ENCODE assay signal across 13 cellular contexts in the genomic region with DNA sequence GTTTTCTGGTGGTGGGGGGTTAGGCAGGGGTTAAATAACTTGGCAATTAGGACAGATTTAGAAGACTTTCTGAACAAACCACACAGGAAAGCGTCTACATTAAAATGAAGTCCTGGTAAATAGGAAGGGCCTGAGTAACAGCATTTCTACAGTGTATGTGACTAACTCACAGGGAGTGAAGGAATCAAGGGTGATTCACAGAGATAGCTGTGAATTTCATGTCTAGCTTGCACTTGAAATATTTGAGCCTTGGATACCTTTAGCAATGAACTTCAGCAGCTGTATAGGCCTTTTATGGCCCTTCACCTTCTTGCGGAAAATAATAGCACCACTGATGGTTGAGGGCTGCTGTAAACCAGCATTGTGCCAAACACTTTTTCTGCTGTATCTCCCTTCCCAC. TPM values are rescaled to one million over a fixed set of nuclear protein-coding genes. Genes with fewer than 3 reads are reported as not detected.
A peak's percentile ranks its signal among the peaks of the same experiment; 100 is the strongest.
DNase-seq lines count a peak whose midpoint lies in the region; ATAC-seq and TF ChIP-seq lines count a peak whose summit lies in the region.
"Had no signal": no experiment of that assay in that cellular context is flagged by ENCODE, and none has a peak within 500 bp of the region (broad histone marks: within the 10 kb centered on the region; RNA-seq: fewer than 3 reads in every experiment).

No MANE protein-coding gene starts in this region.

- H3K4me3 Mint-ChIP-seq in CD4-positive, CD25-positive, alpha-beta regulatory T cell, result no peak overlapping the region
- no peak overlapping the region for H3K4me3 Mint-ChIP-seq in naive thymus-derived CD8-positive, alpha-beta T cell
- H3K4me3 Mint-ChIP-seq: activated naive CD4-positive, alpha-beta T cell treated with anti-CD3 and anti-CD28 coated beads for 36 hours; T-helper 1 cell treated with Interleukin-12 subunit alpha and Interleukin-12 subunit beta and Interleukin-4 antibody, amounts not matched to agents 30 μg/mL and 1 μg/mL, for 36 hours had no signal

- no peaks in the 10 kb centered on the region for H3K9me3 ChIP-seq in CD4-positive, CD25-positive, alpha-beta regulatory T cell (ENCODE audit: control insufficient read depth in 2 of 2, low read length in 2 of 2)
- no peaks in the 10 kb centered on the region for H3K9me3 ChIP-seq in IMR-90 (ENCODE audit: control insufficient read depth, insufficient read depth, low read length)
- H3K9me3 ChIP-seq in neuronal stem cell (replicated peaks in 1 of 2; ENCODE audit: control insufficient read depth in 2 of 2, insufficient read depth in 1 of 2, low read depth in 1 of 2, low read length in 2 of 2), result no peaks in the 10 kb centered on the region

- no peak overlapping the region for H4K91ac ChIP-seq in IMR-90 (ENCODE audit: insufficient read depth, low read depth, low read length)
- H4K91ac ChIP-seq in neuronal stem cell (ENCODE audit: low read depth, low read length, poor library complexity), result no peak overlapping the region

- H3K9me3 Mint-ChIP-seq in CD4-positive, CD25-positive, alpha-beta regulatory T cell, result no peaks in the 10 kb centered on the region
- H3K9me3 Mint-ChIP-seq in naive thymus-derived CD8-positive, alpha-beta T cell, result no peaks in the 10 kb centered on the region
- H3K9me3 Mint-ChIP-seq: activated naive CD4-positive, alpha-beta T cell treated with anti-CD3 and anti-CD28 coated beads for 36 hours; T-helper 1 cell treated with Interleukin-12 subunit alpha and Interleukin-12 subunit beta and Interleukin-4 antibody, amounts not matched to agents 30 μg/mL and 1 μg/mL, for 36 hours had no signal

- H3K4me1 ChIP-seq in CD4-positive, CD25-positive, alpha-beta regulatory T cell (ENCODE audit: control insufficient read depth, insufficient read depth, low read length, poor library complexity, severe bottlenecking), result no peaks in the 10 kb centered on the region
- H3K4me1 ChIP-seq in IMR-90 (ENCODE audit: control insufficient read depth, insufficient read depth, low read length) (no peaks in the 10 kb centered on the region; the same call in 1 of the 2 replicates), neuronal stem cell (ENCODE audit: control insufficient read depth in 2 of 2, insufficient read depth in 1 of 2, low read depth in 1 of 2, low read length in 2 of 2) (no peaks in the 10 kb centered on the region)

- TF ChIP-seq CTCF in IMR-90 (conservative IDR thresholded peaks at IDR 0.05; ENCODE audit: low read depth, low read length), result no peak
- TF ChIP-seq CTCF in cardiac fibroblast (IDR thresholded peaks at IDR 0.05; ENCODE audit: low read depth, low read length), result no peak

- H3K4me2 ChIP-seq in IMR-90 (ENCODE audit: low read depth, low read length) (peak overlapping the region; percentile 57; the same call in 1 of the 2 replicates), neuronal stem cell (ENCODE audit: insufficient read depth, low read length, poor library complexity, severe bottlenecking) (no peak overlapping the region)

- H3K18ac ChIP-seq in IMR-90 (ENCODE audit: low read depth, low read length) (no peak overlapping the region; the same call in 1 of the 2 replicates), neuronal stem cell (ENCODE audit: low read length) (no peak overlapping the region)

- H2BK15ac ChIP-seq in IMR-90 (ENCODE audit: low read depth, low read length), result no peak overlapping the region
- no peak overlapping the region for H2BK15ac ChIP-seq in neuronal stem cell (ENCODE audit: low read length)

- ATAC-seq in CD4-positive, CD25-positive, alpha-beta regulatory T cell (ENCODE audit: low read depth in 2 of 2), result no peak
- peak; percentile 79 for ATAC-seq in IMR-90 (ENCODE audit: low read depth)
- ATAC-seq in naive thymus-derived CD8-positive, alpha-beta T cell, result no peak
- ATAC-seq in GM19351 (IDR thresholded peaks at IDR 0.05; ENCODE audit: unreplicated experiment), result no peak

- H3K27ac ChIP-seq in CD4-positive, CD25-positive, alpha-beta regulatory T cell (ENCODE audit: insufficient read depth, low read length, poor library complexity, severe bottlenecking), result no peak overlapping the region
- H3K27ac ChIP-seq in IMR-90 (ENCODE audit: insufficient read depth, low read length) (no peak overlapping the region), neuronal stem cell (replicated peaks; ENCODE audit: low read length) (no peak overlapping the region)

- H3K36me3 ChIP-seq in CD4-positive, CD25-positive, alpha-beta regulatory T cell (ENCODE audit: control insufficient read depth, insufficient read depth, low read length), result peaks cover 41% of the 10 kb centered on the region
- H3K36me3 ChIP-seq in IMR-90 (ENCODE audit: control insufficient read depth, insufficient read depth, low read length) (peaks cover 22% of the 10 kb centered on the region), neuronal stem cell (replicated peaks in 1 of 2; ENCODE audit: control insufficient read depth in 2 of 2, insufficient read depth in 2 of 2, low read length in 2 of 2) (peaks cover 7 to 44% of the 10 kb centered on the region in 2 donors)

- POLR2A ChIA-PET in IMR-90 (lab: Charles Lee; ENCODE audit: unreplicated experiment), result no interaction called here
- POLR2A ChIA-PET in naive thymus-derived CD8-positive, alpha-beta T cell (lab: Charles Lee), result interaction anchor here (1.1 kb wide), 1 partner anchor 27 kb away, joined by 3 read pairs; no protein-coding TSS in a partner anchor

- H2AK5ac ChIP-seq in IMR-90 (ENCODE audit: low read depth, low read length) (no peak overlapping the region), neuronal stem cell (ENCODE audit: low read depth, low read length) (no peak overlapping the region)

- H3K4ac ChIP-seq in IMR-90 (ENCODE audit: low read depth, low read length) (no peak overlapping the region), neuronal stem cell (ENCODE audit: low read length) (no peak overlapping the region)

- no peak overlapping the region for H2BK120ac ChIP-seq in IMR-90 (ENCODE audit: low read depth, low read length)
- H2BK120ac ChIP-seq in neuronal stem cell (ENCODE audit: low read depth, low read length), result no peak overlapping the region

- no peak for TF ChIP-seq POLR2A in IMR-90 (IDR thresholded peaks at IDR 0.05; ENCODE audit: low read depth, low read length)

- H4K8ac ChIP-seq in IMR-90 (ENCODE audit: low read depth in 2 of 2, low read length in 2 of 2), result no peak overlapping the region
- H4K8ac ChIP-seq in neuronal stem cell (ENCODE audit: low read depth, low read length), result no peak overlapping the region

- in situ Hi-C loops in IMR-90 (cut with MboI; ENCODE audit: low sequenced_read_pairs), result no loop called here

- H2AK9ac ChIP-seq in IMR-90 (replicated peaks; ENCODE audit: low read depth, low read length, poor library complexity), result no peak overlapping the region

- H2BK20ac ChIP-seq in IMR-90 (ENCODE audit: low read depth, low read length), result no peak overlapping the region

- dilution Hi-C loops in IMR-90 (cut with HindIII; ENCODE audit: low sequenced_read_pairs, unreplicated experiment), result no loop called here

- peaks cover 5 to 9% (median 7%) of the 10 kb centered on the region in 4 donors for H3K4me1 Mint-ChIP-seq in CD4-positive, CD25-positive, alpha-beta regulatory T cell
- peaks cover 6 to 9% (median 8%) of the 10 kb centered on the region in 4 donors for H3K4me1 Mint-ChIP-seq in naive thymus-derived CD8-positive, alpha-beta T cell

- H3K27ac Mint-ChIP-seq in CD4-positive, CD25-positive, alpha-beta regulatory T cell, result peak overlapping the region in 2 of 3 donors; percentile 1 to 50
- H3K27ac Mint-ChIP-seq in naive thymus-derived CD8-positive, alpha-beta T cell, result peak overlapping the region; percentile 3 to 83 (median 46)
- H3K27ac Mint-ChIP-seq: T-helper 1 cell treated with Interleukin-12 subunit alpha and Interleukin-12 subunit beta and Interleukin-4 antibody, amounts not matched to agents 30 μg/mL and 1 μg/mL, for 36 hours had no signal

- CTCF ChIA-PET in IMR-90 (lab: Yijun Ruan, JAX), result no interaction called here

- H3K14ac ChIP-seq in IMR-90 (replicated peaks; ENCODE audit: low read depth, low read length), result no peak overlapping the region
- H3K14ac ChIP-seq in neuronal stem cell (ENCODE audit: low read length), result no peak overlapping the region

- H3K23ac ChIP-seq in IMR-90 (ENCODE audit: low read depth, low read length) (no peak overlapping the region), neuronal stem cell (ENCODE audit: low read depth, low read length, poor library complexity) (no peak overlapping the region)

- no peaks in the 10 kb centered on the region for H3K27me3 Mint-ChIP-seq in CD4-positive, CD25-positive, alpha-beta regulatory T cell
- no peaks in the 10 kb centered on the region for H3K27me3 Mint-ChIP-seq in naive thymus-derived CD8-positive, alpha-beta T cell

- WGBS in IMR-90 (ENCODE audit: extremely low coverage in 2 of 2, insufficient read length in 1 of 2), 2 experiments, result no CpG with 5 or more reads among the region's 2 CpGs
- WGBS in neuronal stem cell (ENCODE audit: extremely low coverage in 2 of 2, insufficient read length in 2 of 2, insufficient replicate concordance in 1 of 2), 2 donors, result no CpG with 5 or more reads among the region's 2 CpGs

- H3K79me1 ChIP-seq in IMR-90 (ENCODE audit: low read depth in 1 of 2, low read length in 2 of 2) (peaks cover 3 to 6% of the 10 kb centered on the region in 2 experiments; a peak in 3 of 4 replicates), neuronal stem cell (ENCODE audit: low read depth, low read length) (no peaks in the 10 kb centered on the region)

- no peak overlapping the region for H3K56ac ChIP-seq in IMR-90 (ENCODE audit: extremely low read depth, insufficient read depth, low read length)

- H3K27me3 ChIP-seq in CD4-positive, CD25-positive, alpha-beta regulatory T cell (ENCODE audit: control insufficient read depth, insufficient read depth, low read length), result no peaks in the 10 kb centered on the region
- H3K27me3 ChIP-seq in IMR-90 (ENCODE audit: control insufficient read depth, insufficient read depth, low read length), result no peaks in the 10 kb centered on the region
- no peaks in the 10 kb centered on the region for H3K27me3 ChIP-seq in neuronal stem cell (ENCODE audit: control insufficient read depth in 3 of 3, insufficient read depth in 3 of 3, low read depth in 1 of 3, low read length in 3 of 3)

- H3K9me1 ChIP-seq in IMR-90 (ENCODE audit: insufficient read depth, low read length), result 0 out of 2 replicates have a peak, but pooled peaks cover 4% of the 10 kb centered on the region

- no peaks in the 10 kb centered on the region for H4K20me1 ChIP-seq in IMR-90 (ENCODE audit: insufficient read depth, low read length)

- intact Hi-C loops in IMR-90 (cut with micrococcal nuclease), result no loop called here

- BruUV-seq in IMR-90 (replicated peaks; lab: Mats Ljungman, UMichigan), result no TSS peak

- H3K9ac ChIP-seq in IMR-90 (ENCODE audit: low read depth, low read length) (no peak overlapping the region), neuronal stem cell (ENCODE audit: low read depth, low read length, poor library complexity) (no peak overlapping the region)

- no peak overlapping the region; the same call in 1 of the 2 replicates for H4K5ac ChIP-seq in IMR-90 (ENCODE audit: low read depth, low read length)

- H2AFZ ChIP-seq in IMR-90 (replicated peaks; ENCODE audit: low read length, poor library complexity) (no peak overlapping the region), neuronal stem cell (ENCODE audit: low read length) (no peak overlapping the region)

- no peak for TF ChIP-seq RAD21 in IMR-90 (IDR thresholded peaks at IDR 0.05; ENCODE audit: low read length)

- H3K36me3 Mint-ChIP-seq in CD4-positive, CD25-positive, alpha-beta regulatory T cell, result peaks cover 26% of the 10 kb centered on the region
- H3K36me3 Mint-ChIP-seq in naive thymus-derived CD8-positive, alpha-beta T cell, result peaks cover 3 to 39% (median 9%) of the 10 kb centered on the region in 3 donors

- H2BK12ac ChIP-seq in neuronal stem cell (ENCODE audit: low read length), result no peak overlapping the region

- H2BK5ac ChIP-seq in IMR-90 (ENCODE audit: low read depth, low read length, poor library complexity, severe bottlenecking) (peak overlapping the region; percentile 74), neuronal stem cell (ENCODE audit: low read length) (no peak overlapping the region)

- no peak overlapping the region for H3K4me3 ChIP-seq in CD4-positive, CD25-positive, alpha-beta regulatory T cell (ENCODE audit: low read depth, low read length)
- no peak overlapping the region for H3K4me3 ChIP-seq in IMR-90 (ENCODE audit: insufficient read depth, low read depth, low read length)
- no peak overlapping the region for H3K4me3 ChIP-seq in cardiac fibroblast (replicated peaks in 1 of 2; ENCODE audit: low read depth in 2 of 2, low read length in 2 of 2)
- no peak overlapping the region for H3K4me3 ChIP-seq in neuronal stem cell (ENCODE audit: low read length in 2 of 2)

- no peak for DNase-seq in CD4-positive, CD25-positive, alpha-beta regulatory T cell
- DNase-seq in IMR-90 (peak; percentile 69), cardiac fibroblast (ENCODE audit: low read depth in 2 of 2) (peak; percentile 30 to 73), HUDEP-2 (lab: John Stamatoyannopoulos, UW; ENCODE audit: unreplicated experiment in 76 of 76) (no peak), neuronal stem cell (ENCODE audit: low spot score) (no peak)
- DNase-seq in naive thymus-derived CD8-positive, alpha-beta T cell, result no peak
- DNase-seq: activated naive CD4-positive, alpha-beta T cell treated with anti-CD3 and anti-CD28 coated beads for 36 hours; NCI-H345 had no signal

RNA-seq across cellular contexts. Expression of a gene that starts 26.1 kb away (rescaled TPM):
- 234 TPM for total RNA-seq in CD4-positive, CD25-positive, alpha-beta regulatory T cell
- polyA plus RNA-seq in CD4-positive, CD25-positive, alpha-beta regulatory T cell, result 100 to 1,000 TPM; 361 to 569 (median 446) TPM
- 1,735 and 2,567 TPM in 2 replicates for total RNA-seq in IMR-90 (2012; rRNA removed)
- polyA plus RNA-seq in IMR-90 (2012; rRNA removed), result 1,293 and 1,813 TPM in 2 replicates
- polyA plus RNA-seq in IMR-90 (2012; cell fraction: cytosol; rRNA removed), result 253 and 291 TPM in 2 replicates
- polyA plus RNA-seq in IMR-90 (2012; cell fraction: nucleus; rRNA removed; ENCODE audit: low replicate concordance), result 157 and 790 TPM in 2 replicates
- 100 to 1,000 TPM in 1 of 2 experiments, 10 to 100 TPM in 1; 96.1 to 102 TPM for total RNA-seq in naive thymus-derived CD8-positive, alpha-beta T cell
- 100 to 1,000 TPM; 333 to 345 (median 345) TPM for polyA plus RNA-seq in naive thymus-derived CD8-positive, alpha-beta T cell
- 91.4 TPM for polyA plus RNA-seq in neuronal stem cell (2013, experiment 1 of 2)
- 92.2 TPM for polyA plus RNA-seq in neuronal stem cell (2013, experiment 2 of 2)

RNA-seq across cellular contexts. Expression of a gene that starts 43.9 kb away (rescaled TPM):
- not detected for total RNA-seq in CD4-positive, CD25-positive, alpha-beta regulatory T cell
- 1 to 10 TPM in 1 of 4 donors, not detected in 3; 3.1 TPM for polyA plus RNA-seq in CD4-positive, CD25-positive, alpha-beta regulatory T cell
- not detected in 2 replicates for total RNA-seq in IMR-90 (2012; rRNA removed)
- not detected in 2 replicates for polyA plus RNA-seq in IMR-90 (2012; rRNA removed)
- polyA plus RNA-seq in IMR-90 (2012; cell fraction: cytosol; rRNA removed), result not detected in 2 replicates
- not detected in 2 replicates for polyA plus RNA-seq in IMR-90 (2012; cell fraction: nucleus; rRNA removed; ENCODE audit: low replicate concordance)
- total RNA-seq in naive thymus-derived CD8-positive, alpha-beta T cell, result not detected
- polyA plus RNA-seq in naive thymus-derived CD8-positive, alpha-beta T cell, result 1 to 10 TPM in 1 of 3 donors, not detected in 2; 4.0 TPM
- 0.60 TPM for polyA plus RNA-seq in neuronal stem cell (2013, experiment 1 of 2)
- polyA plus RNA-seq in neuronal stem cell (2013, experiment 2 of 2), result 0.62 TPM
- total RNA-seq: activated naive CD4-positive, alpha-beta T cell treated with anti-CD3 and anti-CD28 coated beads for 36 hours; HT-29; mononuclear cell; subcutaneous adipose tissue had no signal

RNA-seq across cellular contexts. Expression of a gene that starts 45.9 kb away (rescaled TPM):
- total RNA-seq in CD4-positive, CD25-positive, alpha-beta regulatory T cell, result 25.8 TPM
- polyA plus RNA-seq in CD4-positive, CD25-positive, alpha-beta regulatory T cell, result 10 to 100 TPM; 29.2 to 32.0 (median 30.3) TPM
- total RNA-seq in IMR-90 (2012; rRNA removed), result 67.0 and 72.8 TPM in 2 replicates
- polyA plus RNA-seq in IMR-90 (2012; rRNA removed), result 20.7 and 25.0 TPM in 2 replicates
- polyA plus RNA-seq in IMR-90 (2012; cell fraction: cytosol; rRNA removed), result 10.7 and 10.9 TPM in 2 replicates
- 10.6 and 28.1 TPM in 2 replicates for polyA plus RNA-seq in IMR-90 (2012; cell fraction: nucleus; rRNA removed; ENCODE audit: low replicate concordance)
- 10 to 100 TPM; 40.8 to 48.6 TPM for total RNA-seq in naive thymus-derived CD8-positive, alpha-beta T cell
- polyA plus RNA-seq in naive thymus-derived CD8-positive, alpha-beta T cell, result 10 to 100 TPM; 29.0 to 34.3 (median 29.0) TPM
- polyA plus RNA-seq in neuronal stem cell (2013, experiment 1 of 2), result 13.7 TPM
- polyA plus RNA-seq in neuronal stem cell (2013, experiment 2 of 2), result 13.2 TPM

RNA-seq across cellular contexts. Expression of a gene that starts 46.3 kb away (rescaled TPM):
- total RNA-seq in CD4-positive, CD25-positive, alpha-beta regulatory T cell, result 13.0 TPM
- polyA plus RNA-seq in CD4-positive, CD25-positive, alpha-beta regulatory T cell, result 10 to 100 TPM; 14.3 to 18.6 (median 15.4) TPM
- total RNA-seq in IMR-90 (2012; rRNA removed), result 28.3 and 34.7 TPM in 2 replicates
- polyA plus RNA-seq in IMR-90 (2012; rRNA removed), result 6.2 and 7.9 TPM in 2 replicates
- polyA plus RNA-seq in IMR-90 (2012; cell fraction: cytosol; rRNA removed), result 1.3 and 2.4 TPM in 2 replicates
- 1.2 and 10.4 TPM in 2 replicates for polyA plus RNA-seq in IMR-90 (2012; cell fraction: nucleus; rRNA removed; ENCODE audit: low replicate concordance)
- 10 to 100 TPM; 20.0 to 20.3 TPM for total RNA-seq in naive thymus-derived CD8-positive, alpha-beta T cell
- polyA plus RNA-seq in naive thymus-derived CD8-positive, alpha-beta T cell, result 10 to 100 TPM; 11.6 to 12.2 (median 11.7) TPM
- polyA plus RNA-seq in neuronal stem cell (2013, experiment 1 of 2), result 5.0 TPM
- 5.1 TPM for polyA plus RNA-seq in neuronal stem cell (2013, experiment 2 of 2)

Comparison
In these comparisons a context has a peak if more than half of its experiments do, and no peak if none do; other contexts are left out.
1. DNase-seq: peak in IMR-90 (single experiment) and cardiac fibroblast (2 of 2); none in CD4-positive, CD25-positive, alpha-beta regulatory T cell (0 of 3), naive thymus-derived CD8-positive, alpha-beta T cell (0 of 10), HUDEP-2 (0 of 76) and neuronal stem cell (single experiment).